Comparison of ENCODE assay signal across 19 cellular contexts in genomic region chr7:16792299-16792698, GRCh38. TPM values are rescaled to one million over a fixed set of nuclear protein-coding genes. Genes with fewer than 3 reads are reported as not detected.
DNase-seq lines count a peak whose midpoint lies in the region; ATAC-seq and TF ChIP-seq lines count a peak whose summit lies in the region.
"Had no signal": no experiment of that assay in that cellular context is flagged by ENCODE, and none has a peak within 500 bp of the region (broad histone marks: within the 10 kb centered on the region; RNA-seq: fewer than 3 reads in every experiment).

No MANE protein-coding gene starts in this region.

- CTCF ChIA-PET in activated CD8-positive, alpha-beta memory T cell treated with anti-CD3 and anti-CD28 coated beads, Interleukin-2, amount 10 ng/mL, durations not matched to agents 7 days and 5 days (lab: Charles Lee): interaction anchor here (0.7 to 1.3 kb wide), 2 partner anchors 9 to 128 kb away, joined by 3 to 4 read pairs; no protein-coding TSS in a partner anchor
- CTCF ChIA-PET in activated CD4-positive, alpha-beta memory T cell treated with anti-CD3 and anti-CD28 coated beads for 36 hours (lab: Charles Lee): interaction anchor here (1.6 kb wide), 1 partner anchor 10 kb away, joined by 3 read pairs; no protein-coding TSS in a partner anchor
- CTCF ChIA-PET in CD8-positive, alpha-beta T cell (lab: Charles Lee): no interaction called here

- no peaks in the 10 kb centered on the region for H3K79me2 ChIP-seq in OCI-LY3 (ENCODE audit: low read length)

- no peaks in the 10 kb centered on the region for H3K27me3 ChIP-seq in OCI-LY3 (ENCODE audit: low read depth, low read length)
- peaks cover 3% of the 10 kb centered on the region for H3K27me3 ChIP-seq in CD8-positive, alpha-beta T cell (ENCODE audit: insufficient read depth, low read length)
- H3K27me3 ChIP-seq: BLaER1 had no signal

- peaks cover 12% of the 10 kb centered on the region for H3K4me1 Mint-ChIP-seq in activated CD8-positive, alpha-beta memory T cell treated with anti-CD3 and anti-CD28 coated beads, Interleukin-2, amount 10 ng/mL, durations not matched to agents 7 days and 5 days
- H3K4me1 Mint-ChIP-seq in activated T-helper 17 cell treated with anti-CD3 and anti-CD28 coated beads, Interleukin-2, amount 50 U/mL, for 72 hours: no peaks in the 10 kb centered on the region
- no peaks in the 10 kb centered on the region for H3K4me1 Mint-ChIP-seq in stimulated activated effector memory CD8-positive, alpha-beta T cell treated with anti-CD3 and anti-CD28 coated beads, Interleukin-12 subunit alpha, Interleukin-12 subunit beta, amount 100 ng/mL, for 72 hours
- peaks cover 6% of the 10 kb centered on the region for H3K4me1 Mint-ChIP-seq in activated CD4-positive, alpha-beta memory T cell treated with anti-CD3 and anti-CD28 coated beads for 36 hours (ENCODE audit: low read depth)
- no peaks in the 10 kb centered on the region for H3K4me1 Mint-ChIP-seq in CD8-positive, alpha-beta T cell (ENCODE audit: low read depth)
- H3K4me1 Mint-ChIP-seq: CD14-positive monocyte; CD4-positive, alpha-beta memory T cell had no signal

- no peak overlapping the region for H3K27ac Mint-ChIP-seq in activated CD8-positive, alpha-beta memory T cell treated with anti-CD3 and anti-CD28 coated beads, Interleukin-2, amount 10 ng/mL, durations not matched to agents 7 days and 5 days
- peak overlapping the region; percentile 41 for H3K27ac Mint-ChIP-seq in activated T-helper 17 cell treated with anti-CD3 and anti-CD28 coated beads, Interleukin-2, amount 50 U/mL, for 72 hours
- no peak overlapping the region for H3K27ac Mint-ChIP-seq in stimulated activated effector memory CD8-positive, alpha-beta T cell treated with anti-CD3 and anti-CD28 coated beads, Interleukin-12 subunit alpha, Interleukin-12 subunit beta, amount 100 ng/mL, for 72 hours
- H3K27ac Mint-ChIP-seq in activated CD4-positive, alpha-beta memory T cell treated with anti-CD3 and anti-CD28 coated beads for 36 hours: no peak overlapping the region
- no peak overlapping the region for H3K27ac Mint-ChIP-seq in CD8-positive, alpha-beta T cell
- H3K27ac Mint-ChIP-seq: CD14-positive monocyte; CD4-positive, alpha-beta memory T cell had no signal

- no peak for DNase-seq in activated CD8-positive, alpha-beta memory T cell treated with anti-CD3 and anti-CD28 coated beads, Interleukin-2, amount 10 ng/mL, durations not matched to agents 7 days and 5 days
- DNase-seq in activated CD8-positive, alpha-beta memory T cell treated with anti-CD3 and anti-CD28 coated beads for 24 hours: no peak
- DNase-seq in stimulated activated effector memory CD8-positive, alpha-beta T cell treated with anti-CD3 and anti-CD28 coated beads, Interleukin-12 subunit alpha, Interleukin-12 subunit beta, amount 100 ng/mL, for 72 hours (ENCODE audit: low spot score in 2 of 2): no peak
- no peak for DNase-seq in globus pallidus (ENCODE audit: low spot score)
- no peak for DNase-seq in activated CD4-positive, alpha-beta memory T cell treated with anti-CD3 and anti-CD28 coated beads for 36 hours
- no peak for DNase-seq in CD8-positive, alpha-beta T cell
- DNase-seq: 8988T; CD4-positive, alpha-beta memory T cell; DMS 273 treated with DMSO at 0.1 percent for 48 hours; DMS53; DND-41; GDM1 had no signal

- H3K36me3 Mint-ChIP-seq in activated CD8-positive, alpha-beta memory T cell treated with anti-CD3 and anti-CD28 coated beads, Interleukin-2, amount 10 ng/mL, durations not matched to agents 7 days and 5 days: no peaks in the 10 kb centered on the region
- no peaks in the 10 kb centered on the region for H3K36me3 Mint-ChIP-seq in activated T-helper 17 cell treated with anti-CD3 and anti-CD28 coated beads, Interleukin-2, amount 50 U/mL, for 72 hours (ENCODE audit: low read depth)
- H3K36me3 Mint-ChIP-seq in stimulated activated effector memory CD8-positive, alpha-beta T cell treated with anti-CD3 and anti-CD28 coated beads, Interleukin-12 subunit alpha, Interleukin-12 subunit beta, amount 100 ng/mL, for 72 hours: no peaks in the 10 kb centered on the region
- H3K36me3 Mint-ChIP-seq in activated CD4-positive, alpha-beta memory T cell treated with anti-CD3 and anti-CD28 coated beads for 36 hours: no peaks in the 10 kb centered on the region
- no peaks in the 10 kb centered on the region for H3K36me3 Mint-ChIP-seq in CD8-positive, alpha-beta T cell
- H3K36me3 Mint-ChIP-seq: CD14-positive monocyte; CD4-positive, alpha-beta memory T cell had no signal

- no peak for TF ChIP-seq CTCF in OCI-LY3 (IDR thresholded peaks at IDR 0.05; ENCODE audit: low read depth, low read length)
- no peak for TF ChIP-seq CTCF in CD8-positive, alpha-beta T cell (IDR thresholded peaks at IDR 0.05)

- no peak overlapping the region for H3K9ac ChIP-seq in OCI-LY3 (ENCODE audit: low read length)
- H3K9ac ChIP-seq: BLaER1, GM23248 had no signal

- H3K9me3 ChIP-seq in OCI-LY3 (ENCODE audit: insufficient read depth, low read length): no peaks in the 10 kb centered on the region
- no peaks in the 10 kb centered on the region for H3K9me3 ChIP-seq in CD8-positive, alpha-beta T cell (ENCODE audit: low read length)
- H3K9me3 ChIP-seq: BLaER1 had no signal

- intact Hi-C loops in activated CD4-positive, alpha-beta memory T cell treated with anti-CD3 and anti-CD28 coated beads for 36 hours (cut with micrococcal nuclease): no loop called here
- intact Hi-C loops in CD8-positive, alpha-beta T cell (cut with DNase I, micrococcal nuclease): no loop called here

- no peak overlapping the region for H3K4me3 Mint-ChIP-seq in activated CD8-positive, alpha-beta memory T cell treated with anti-CD3 and anti-CD28 coated beads, Interleukin-2, amount 10 ng/mL, durations not matched to agents 7 days and 5 days
- no peak overlapping the region for H3K4me3 Mint-ChIP-seq in activated T-helper 17 cell treated with anti-CD3 and anti-CD28 coated beads, Interleukin-2, amount 50 U/mL, for 72 hours
- no peak overlapping the region for H3K4me3 Mint-ChIP-seq in stimulated activated effector memory CD8-positive, alpha-beta T cell treated with anti-CD3 and anti-CD28 coated beads, Interleukin-12 subunit alpha, Interleukin-12 subunit beta, amount 100 ng/mL, for 72 hours
- H3K4me3 Mint-ChIP-seq in activated CD4-positive, alpha-beta memory T cell treated with anti-CD3 and anti-CD28 coated beads for 36 hours: no peak overlapping the region
- no peak overlapping the region for H3K4me3 Mint-ChIP-seq in CD8-positive, alpha-beta T cell
- H3K4me3 Mint-ChIP-seq: CD14-positive monocyte; CD4-positive, alpha-beta memory T cell had no signal

- no peak overlapping the region for H3K4me3 ChIP-seq in OCI-LY3 (ENCODE audit: low read length)
- H3K4me3 ChIP-seq in CD8-positive, alpha-beta T cell (ENCODE audit: low read depth, low read length): no peak overlapping the region
- H3K4me3 ChIP-seq: BLaER1, GM23248 had no signal

- peaks cover 10% of the 10 kb centered on the region for H3K4me1 ChIP-seq in OCI-LY3 (ENCODE audit: low read length)
- H3K4me1 ChIP-seq in CD8-positive, alpha-beta T cell (ENCODE audit: insufficient read depth, low read length): no peaks in the 10 kb centered on the region

- POLR2A ChIA-PET in activated CD4-positive, alpha-beta memory T cell treated with anti-CD3 and anti-CD28 coated beads for 36 hours (lab: Charles Lee): no interaction called here
- POLR2A ChIA-PET in CD8-positive, alpha-beta T cell (lab: Charles Lee): no interaction called here

- H3K9me3 Mint-ChIP-seq in activated CD8-positive, alpha-beta memory T cell treated with anti-CD3 and anti-CD28 coated beads, Interleukin-2, amount 10 ng/mL, durations not matched to agents 7 days and 5 days (ENCODE audit: low read depth): no peaks in the 10 kb centered on the region
- H3K9me3 Mint-ChIP-seq in activated T-helper 17 cell treated with anti-CD3 and anti-CD28 coated beads, Interleukin-2, amount 50 U/mL, for 72 hours: no peaks in the 10 kb centered on the region
- H3K9me3 Mint-ChIP-seq in stimulated activated effector memory CD8-positive, alpha-beta T cell treated with anti-CD3 and anti-CD28 coated beads, Interleukin-12 subunit alpha, Interleukin-12 subunit beta, amount 100 ng/mL, for 72 hours: no peaks in the 10 kb centered on the region
- H3K9me3 Mint-ChIP-seq in activated CD4-positive, alpha-beta memory T cell treated with anti-CD3 and anti-CD28 coated beads for 36 hours: no peaks in the 10 kb centered on the region
- no peaks in the 10 kb centered on the region for H3K9me3 Mint-ChIP-seq in CD8-positive, alpha-beta T cell
- H3K9me3 Mint-ChIP-seq: CD14-positive monocyte; CD4-positive, alpha-beta memory T cell had no signal

- no peaks in the 10 kb centered on the region for H3K36me3 ChIP-seq in OCI-LY3 (replicated peaks; ENCODE audit: low read depth, low read length)
- H3K36me3 ChIP-seq in CD8-positive, alpha-beta T cell (ENCODE audit: insufficient read depth, low read length): no peaks in the 10 kb centered on the region

- no peak overlapping the region for H3K27ac ChIP-seq in OCI-LY3 (ENCODE audit: low read length)
- H3K27ac ChIP-seq in CD8-positive, alpha-beta T cell (ENCODE audit: low read depth, low read length): no peak overlapping the region
- H3K27ac ChIP-seq: BLaER1, GM23248 had no signal

- H3K4me2 ChIP-seq in OCI-LY3 (ENCODE audit: low read length): peak overlapping the region; percentile 28; the same call in 1 of the 2 replicates
- H3K4me2 ChIP-seq: BLaER1 had no signal

- peaks cover 24% of the 10 kb centered on the region for H3K27me3 Mint-ChIP-seq in activated CD8-positive, alpha-beta memory T cell treated with anti-CD3 and anti-CD28 coated beads, Interleukin-2, amount 10 ng/mL, durations not matched to agents 7 days and 5 days
- peaks cover 24% of the 10 kb centered on the region for H3K27me3 Mint-ChIP-seq in activated T-helper 17 cell treated with anti-CD3 and anti-CD28 coated beads, Interleukin-2, amount 50 U/mL, for 72 hours
- peaks cover 19% of the 10 kb centered on the region for H3K27me3 Mint-ChIP-seq in activated CD4-positive, alpha-beta memory T cell treated with anti-CD3 and anti-CD28 coated beads for 36 hours
- peaks cover 3% of the 10 kb centered on the region for H3K27me3 Mint-ChIP-seq in CD8-positive, alpha-beta T cell (ENCODE audit: low read depth)

- no peaks in the 10 kb centered on the region for H4K20me1 ChIP-seq in OCI-LY3 (ENCODE audit: insufficient read depth, low read length)
- H4K20me1 ChIP-seq: BLaER1 had no signal

- H2AFZ ChIP-seq in OCI-LY3 (ENCODE audit: low read depth, low read length): no peak overlapping the region
- H2AFZ ChIP-seq: GM23248 had no signal

- peak; percentile 89 for ATAC-seq in activated CD8-positive, alpha-beta memory T cell treated with anti-CD3 and anti-CD28 coated beads, Interleukin-2, amount 10 ng/mL, durations not matched to agents 7 days and 5 days
- peak; percentile 86 for ATAC-seq in activated T-helper 17 cell treated with anti-CD3 and anti-CD28 coated beads, Interleukin-2, amount 50 U/mL, for 72 hours (replicated peaks)
- peak; percentile 92 for ATAC-seq in stimulated activated effector memory CD8-positive, alpha-beta T cell treated with anti-CD3 and anti-CD28 coated beads, Interleukin-12 subunit alpha, Interleukin-12 subunit beta, amount 100 ng/mL, for 72 hours
- ATAC-seq in CD8-positive, alpha-beta T cell: no peak

RNA-seq across cellular contexts. Expression of gene AGR2, which starts 12.5 kb away (rescaled TPM):
- total RNA-seq in activated CD8-positive, alpha-beta memory T cell treated with anti-CD3 and anti-CD28 coated beads, Interleukin-2, amount 10 ng/mL, durations not matched to agents 7 days and 5 days: not detected
- total RNA-seq in activated T-helper 17 cell treated with anti-CD3 and anti-CD28 coated beads, Interleukin-2, amount 50 U/mL, for 72 hours: not detected
- not detected for total RNA-seq in activated CD4-positive, alpha-beta memory T cell treated with anti-CD3 and anti-CD28 coated beads for 36 hours
- total RNA-seq in CD8-positive, alpha-beta T cell: not detected
- total RNA-seq: A673; CD4-positive, alpha-beta memory T cell; GM23248; H4 had no signal

RNA-seq across cellular contexts. Expression of gene TSPAN13, which starts 38.7 kb away (rescaled TPM):
- 1 to 10 TPM in 1 of 2 experiments, under 1 TPM in 1; 0.41 to 2.7 TPM for total RNA-seq in activated CD8-positive, alpha-beta memory T cell treated with anti-CD3 and anti-CD28 coated beads, Interleukin-2, amount 10 ng/mL, durations not matched to agents 7 days and 5 days
- total RNA-seq in activated T-helper 17 cell treated with anti-CD3 and anti-CD28 coated beads, Interleukin-2, amount 50 U/mL, for 72 hours: 1 to 10 TPM; 1.1 to 2.5 TPM
- total RNA-seq in activated CD4-positive, alpha-beta memory T cell treated with anti-CD3 and anti-CD28 coated beads for 36 hours: under 1 TPM; 0.41 to 0.76 TPM
- under 1 TPM; 0.49 to 0.69 TPM for total RNA-seq in CD8-positive, alpha-beta T cell
- total RNA-seq: CD4-positive, alpha-beta memory T cell had no signal
